ENCODE assay signal across 11 cellular contexts in the genomic region with DNA sequence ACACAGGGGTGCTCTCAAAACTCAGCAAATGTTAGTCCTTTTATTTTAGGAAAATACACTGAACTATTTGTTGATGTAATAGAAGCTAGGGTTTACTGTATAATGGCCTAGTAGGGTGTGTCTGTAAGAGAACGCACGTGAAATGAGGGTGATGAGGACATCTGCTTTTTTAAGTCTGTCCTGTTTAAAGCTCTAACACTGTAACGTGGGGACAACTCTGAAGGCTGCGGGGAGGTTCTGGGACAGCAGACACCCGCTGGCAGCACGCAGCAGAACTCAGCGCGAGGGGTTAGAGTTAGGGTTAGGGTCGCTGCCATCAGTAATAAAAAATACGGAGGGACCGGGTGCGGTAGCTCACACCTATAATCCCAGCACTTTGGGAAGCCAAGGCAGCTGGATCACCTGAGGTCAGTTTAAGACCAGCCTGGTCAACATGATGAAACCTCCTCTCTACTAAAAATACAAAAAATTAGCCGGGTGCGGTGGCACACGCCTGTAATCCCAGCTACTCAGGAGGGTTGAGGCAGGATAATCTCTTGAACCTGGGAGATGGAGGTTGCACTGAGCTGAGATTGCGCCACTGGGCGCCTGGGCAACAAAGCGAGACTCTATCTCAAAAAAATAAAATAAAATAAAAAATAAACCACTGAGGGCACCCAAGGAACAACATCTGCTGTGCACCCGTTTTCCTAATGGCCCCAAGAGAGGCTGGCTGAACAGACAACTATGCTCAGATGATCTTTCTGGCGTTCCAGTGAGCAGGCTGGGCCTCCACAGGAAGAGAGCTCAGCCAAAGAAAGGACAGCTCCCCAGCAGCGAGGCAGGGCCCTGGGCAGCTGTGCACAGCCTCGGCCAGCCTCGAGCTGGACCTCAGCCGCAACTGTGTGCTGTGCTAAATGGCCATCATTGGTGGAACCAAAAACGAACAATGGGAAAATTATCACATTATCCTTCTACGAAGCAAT.
DNase-seq lines count a peak whose midpoint lies in the region; ATAC-seq and TF ChIP-seq lines count a peak whose summit lies in the region.
"Had no signal": no experiment of that assay in that cellular context is flagged by ENCODE, and none has a peak within 500 bp of the region (broad histone marks: within the 10 kb centered on the region; RNA-seq: fewer than 3 reads in every experiment).

No MANE protein-coding gene starts in this region.

- no peaks in the 10 kb centered on the region for H3K9me3 Mint-ChIP-seq in Caco-2 (ENCODE audit: unreplicated experiment)
- H3K9me3 Mint-ChIP-seq in activated B cell treated with CpG ODN at 0.5 μM for 24 hours, result no peaks in the 10 kb centered on the region
- H3K9me3 Mint-ChIP-seq: activated CD8-positive, alpha-beta T cell treated with anti-CD3 and anti-CD28 coated beads for 36 hours had no signal

- no peak overlapping the region for H3K4me3 ChIP-seq in Caco-2 (ENCODE audit: low read depth, low read length)
- no peak overlapping the region for H3K4me3 ChIP-seq in heart left ventricle

- H3K4me1 ChIP-seq in Caco-2 (peaks cover 36% of the 10 kb centered on the region), heart left ventricle (peaks cover 25 to 100% (median 92%) of the 10 kb centered on the region in 12 donors)

- POLR2A ChIA-PET in Caco-2 (lab: Charles Lee), result no interaction called here
- POLR2A ChIA-PET in activated B cell treated with CpG ODN at 0.5 μM for 24 hours (lab: Charles Lee), result no interaction called here

- WGBS in heart left ventricle, 4 donors, result 63 to 71% (median 65%) methylated on average over 23 to 26 of the region's 26 CpGs

- H3K27ac ChIP-seq in heart left ventricle, result peak overlapping the region in 10 of 12 donors; percentile 20 to 90 (median 63)

- H3K27me3 Mint-ChIP-seq in Caco-2 (ENCODE audit: insufficient read depth, unreplicated experiment) (no peaks in the 10 kb centered on the region), activated B cell treated with CpG ODN at 0.5 μM for 24 hours (peaks cover 50% of the 10 kb centered on the region)

- no peak for TF ChIP-seq POLR2A in heart left ventricle (IDR thresholded peaks at IDR 0.05)

- H3K36me3 Mint-ChIP-seq in Caco-2 (ENCODE audit: insufficient read depth, unreplicated experiment) (peaks cover 81% of the 10 kb centered on the region), activated B cell treated with CpG ODN at 0.5 μM for 24 hours (ENCODE audit: low read depth) (no peaks in the 10 kb centered on the region)

- no TSS peak for BruUV-seq in Caco-2 (replicated peaks; lab: Mats Ljungman, UMichigan)

- intact Hi-C loops in Caco-2 (cut with micrococcal nuclease; ENCODE audit: unreplicated experiment) (loop anchor here (5.0 kb wide), 1 partner anchor 55 kb away; no protein-coding TSS in a partner anchor), activated B cell treated with CpG ODN at 0.5 μM for 24 hours (cut with micrococcal nuclease) (loop anchor here (10.0 kb wide), 1 partner anchor 528 kb away; no protein-coding TSS in a partner anchor), heart left ventricle (cut with DNase I) (loop anchor here in 7 of 10 donors (5.0 to 10.0 kb wide), 9 partner anchors 60 to 148 kb away; a partner anchor contains a TSS), posterior cingulate gyrus (cut with DNase I) (loop anchor here (5.0 kb wide), 3 partner anchors 60 to 145 kb away; no protein-coding TSS in a partner anchor)

- H3K36me3 ChIP-seq in Caco-2 (ENCODE audit: control insufficient read depth, insufficient read depth, low read length) (no peaks in the 10 kb centered on the region), heart left ventricle (no peaks in the 10 kb centered on the region)

- H3K27me3 ChIP-seq in Caco-2 (replicated peaks; ENCODE audit: control insufficient read depth, insufficient read depth, low read length) (no peaks in the 10 kb centered on the region), heart left ventricle (no peaks in the 10 kb centered on the region)

- H3K27ac Mint-ChIP-seq in Caco-2 (ENCODE audit: unreplicated experiment), result peak overlapping the region; percentile 43
- peak overlapping the region; percentile 46 for H3K27ac Mint-ChIP-seq in activated B cell treated with CpG ODN at 0.5 μM for 24 hours
- H3K27ac Mint-ChIP-seq: activated CD8-positive, alpha-beta T cell treated with anti-CD3 and anti-CD28 coated beads for 36 hours had no signal

- TF ChIP-seq CTCF in Caco-2 (IDR thresholded peaks at IDR 0.05; ENCODE audit: insufficient read depth in 1 of 2, low read depth in 1 of 2, low read length in 1 of 2, severe bottlenecking in 1 of 2, unreplicated experiment in 1 of 2) (no peak), activated B cell treated with CpG ODN at 0.5 μM for 24 hours (IDR thresholded peaks at IDR 0.05) (no peak), heart left ventricle (IDR thresholded peaks at IDR 0.05) (no peak)

- DNase-seq in Caco-2, result no peak
- DNase-seq in activated B cell treated with CpG ODN at 0.5 μM for 24 hours, result no peak
- DNase-seq in heart left ventricle, result peak in 4 of 5 donors; percentile 51 to 69 (median 60)
- peak in 7 of 10 donors; percentile 35 to 94 (median 52) for DNase-seq in posterior cingulate gyrus
- no peak for DNase-seq in cortex of kidney (lab: John Stamatoyannopoulos, UW)
- DNase-seq in SIG-M5 treated with dmso at 0.1 percent for 504 hours (lab: John Stamatoyannopoulos, UW; ENCODE audit: unreplicated experiment), result no peak
- DNase-seq: activated CD8-positive, alpha-beta T cell treated with anti-CD3 and anti-CD28 coated beads for 36 hours; GOT3; NCI-H1694 treated with DMSO at 0.1 percent for 48 hours had no signal

- H3K4me3 Mint-ChIP-seq in Caco-2 (ENCODE audit: unreplicated experiment), result no peak overlapping the region
- H3K4me3 Mint-ChIP-seq in activated B cell treated with CpG ODN at 0.5 μM for 24 hours, result peak overlapping the region; percentile 35
- H3K4me3 Mint-ChIP-seq: activated CD8-positive, alpha-beta T cell treated with anti-CD3 and anti-CD28 coated beads for 36 hours had no signal

- H3K4me1 Mint-ChIP-seq in Caco-2 (ENCODE audit: low read depth, unreplicated experiment), result peaks cover 29% of the 10 kb centered on the region
- H3K4me1 Mint-ChIP-seq in activated B cell treated with CpG ODN at 0.5 μM for 24 hours, result peaks cover 43% of the 10 kb centered on the region

- no peak for ATAC-seq in activated B cell treated with CpG ODN at 0.5 μM for 24 hours (ENCODE audit: low read depth)
- peak; percentile 23 to 64 (median 38) for ATAC-seq in heart left ventricle
- ATAC-seq in HG03045 (IDR thresholded peaks at IDR 0.05; ENCODE audit: unreplicated experiment), result no peak
- ATAC-seq in GM18873 (IDR thresholded peaks at IDR 0.05; ENCODE audit: low FRiP score, unreplicated experiment), result no peak
- ATAC-seq: activated CD8-positive, alpha-beta T cell treated with anti-CD3 and anti-CD28 coated beads for 36 hours had no signal

- CTCF ChIA-PET in Caco-2 (lab: Charles Lee), result interaction anchor here (1.2 to 3.6 kb wide), 2 partner anchors 15 to 17 kb away, joined by 5 to 33 read pairs; no protein-coding TSS in a partner anchor
- CTCF ChIA-PET in activated B cell treated with CpG ODN at 0.5 μM for 24 hours (lab: Charles Lee), result interaction anchor here (1.8 kb wide), 1 partner anchor 15 kb away, joined by 7 read pairs; no protein-coding TSS in a partner anchor

- H3K9me3 ChIP-seq in Caco-2 (no peaks in the 10 kb centered on the region), heart left ventricle (no peaks in the 10 kb centered on the region)

Comparison
In these comparisons a context has a peak if more than half of its experiments do, and no peak if none do; other contexts are left out.
1. DNase-seq: peak in heart left ventricle (4 of 5) and posterior cingulate gyrus (7 of 10); none in Caco-2 (0 of 2), activated B cell treated with CpG ODN at 0.5 μM for 24 hours (single experiment), cortex of kidney (single experiment) and SIG-M5 treated with dmso at 0.1 percent for 504 hours (single experiment).
2. ATAC-seq: peak in heart left ventricle (4 of 4); none in activated B cell treated with CpG ODN at 0.5 μM for 24 hours (single experiment), HG03045 (single experiment) and GM18873 (single experiment).